ENCODE assay signal across 1 cellular context in genomic region chr16:86037999-86038922, GRCh38.
TF ChIP-seq lines count a peak whose summit lies in the region.

No MANE protein-coding gene starts in this region.

TF ChIP-seq in H1, 55 proteins besides CTCF, POLR2A, EP300 and RAD21:
- no peak for TF ChIP-seq E2F6 (IDR thresholded peaks at IDR 0.05)
- no peak for TF ChIP-seq MAFK (IDR thresholded peaks at IDR 0.05; ENCODE audit: low read depth, low read length)
- no peak for TF ChIP-seq KDM4A (IDR thresholded peaks at IDR 0.05; ENCODE audit: low read depth, low read length, severe bottlenecking)
- TF ChIP-seq SIRT6 (IDR thresholded peaks at IDR 0.05; ENCODE audit: low read length) = no peak
- no peak for TF ChIP-seq SP2 (IDR thresholded peaks at IDR 0.05; ENCODE audit: low read length)
- no peak for TF ChIP-seq RXRA (IDR thresholded peaks at IDR 0.05; ENCODE audit: insufficient read depth, low read depth, low read length)
- TF ChIP-seq GABPA (IDR thresholded peaks at IDR 0.05; ENCODE audit: borderline replicate concordance, insufficient read depth, low read length) = no peak
- TF ChIP-seq CTBP2 (IDR thresholded peaks at IDR 0.05; ENCODE audit: borderline replicate concordance, insufficient read depth, insufficient read length, low read length) = no peak
- no peak for TF ChIP-seq SRF (IDR thresholded peaks at IDR 0.05; ENCODE audit: low read depth, low read length)
- TF ChIP-seq SP4 (IDR thresholded peaks at IDR 0.05; ENCODE audit: low read length) = no peak
- no peak for TF ChIP-seq POU5F1 (IDR thresholded peaks at IDR 0.05; ENCODE audit: low read depth, low read length)
- no peak for TF ChIP-seq JUN (IDR thresholded peaks at IDR 0.05; ENCODE audit: low read depth, low read length)
- TF ChIP-seq BCL11A (IDR thresholded peaks at IDR 0.05; ENCODE audit: low read depth in 2 of 2, low read length in 2 of 2) = no peak
